Comparison of ENCODE assay signal across 1 cellular context in genomic region chr6:33248643-33248931, GRCh38.
TF ChIP-seq lines count a peak whose summit lies in the region.

No MANE protein-coding gene starts in this region.

TF ChIP-seq in HEK293, 187 proteins besides CTCF, POLR2A, EP300 and RAD21 (continued from another document):
- TF ChIP-seq ZNF398 (tag by site-specific recombination; IDR thresholded peaks at IDR 0.05) = no peak
- 0 out of 2 replicates have a peak, but pooled peaks have one; percentile 6 for TF ChIP-seq GLIS2 (tag by site-specific recombination; IDR thresholded peaks at IDR 0.05)
- TF ChIP-seq KLF8 (tag by site-specific recombination; IDR thresholded peaks at IDR 0.05) = 0 out of 2 replicates have a peak, but pooled peaks have one; percentile 3
- TF ChIP-seq MYNN (tag by site-specific recombination; IDR thresholded peaks at IDR 0.05; ENCODE audit: borderline replicate concordance) = no peak
- 0 out of 2 replicates have a peak, but pooled peaks have one; percentile 2 for TF ChIP-seq ZNF623 (tag by site-specific recombination; IDR thresholded peaks at IDR 0.05)
- TF ChIP-seq ZNF747 (tag by site-specific recombination; IDR thresholded peaks at IDR 0.05) = no peak
- no peak for TF ChIP-seq ZNF473 (tag by site-specific recombination; IDR thresholded peaks at IDR 0.05)
- TF ChIP-seq, protein P1, sequence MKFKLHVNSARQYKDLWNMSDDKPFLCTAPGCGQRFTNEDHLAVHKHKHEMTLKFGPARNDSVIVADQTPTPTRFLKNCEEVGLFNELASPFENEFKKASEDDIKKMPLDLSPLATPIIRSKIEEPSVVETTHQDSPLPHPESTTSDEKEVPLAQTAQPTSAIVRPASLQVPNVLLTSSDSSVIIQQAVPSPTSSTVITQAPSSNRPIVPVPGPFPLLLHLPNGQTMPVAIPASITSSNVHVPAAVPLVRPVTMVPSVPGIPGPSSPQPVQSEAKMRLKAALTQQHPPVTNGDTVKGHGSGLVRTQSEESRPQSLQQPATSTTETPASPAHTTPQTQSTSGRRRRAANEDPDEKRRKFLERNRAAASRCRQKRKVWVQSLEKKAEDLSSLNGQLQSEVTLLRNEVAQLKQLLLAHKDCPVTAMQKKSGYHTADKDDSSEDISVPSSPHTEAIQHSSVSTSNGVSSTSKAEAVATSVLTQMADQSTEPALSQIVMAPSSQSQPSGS (tag by site-specific recombination; IDR thresholded peaks at IDR 0.05; ENCODE audit: low read depth) = no peak
- TF ChIP-seq ZFP41 (tag by site-specific recombination; IDR thresholded peaks at IDR 0.05; ENCODE audit: borderline replicate concordance) = no peak
- 0 out of 2 replicates have a peak, but pooled peaks have one; percentile 8 for TF ChIP-seq ZNF501 (tag by site-specific recombination; IDR thresholded peaks at IDR 0.05)
